In genomic region chr1:155170101-155170785, GRCh38 we compare ENCODE assay signal across 18 cellular contexts. TPM values are rescaled to one million over a fixed set of nuclear protein-coding genes. Genes with fewer than 3 reads are reported as not detected.
DNase-seq lines count a peak whose midpoint lies in the region; TF ChIP-seq lines count a peak whose summit lies in the region.
"Had no signal": no experiment of that assay in that cellular context is flagged by ENCODE, and none has a peak within 500 bp of the region (broad histone marks: within the 10 kb centered on the region; RNA-seq: fewer than 3 reads in every experiment).

No MANE protein-coding gene starts in this region.

- H3K27ac ChIP-seq in mammary epithelial cell (ENCODE audit: insufficient read depth, low read depth, low read length) (no peak overlapping the region), PC-9 (no peak overlapping the region), vagina (no peak overlapping the region)
- H3K27ac ChIP-seq: suprapubic skin had no signal

- H3K4me1 ChIP-seq in mammary epithelial cell (ENCODE audit: insufficient read depth, low read length) (peaks cover 18% of the 10 kb centered on the region), PC-9 (replicated peaks; ENCODE audit: insufficient read depth) (peaks cover 21% of the 10 kb centered on the region), vagina (peaks cover 54% of the 10 kb centered on the region)

- no peak overlapping the region for H3K4me3 ChIP-seq in mammary epithelial cell (replicated peaks in 1 of 3; ENCODE audit: insufficient read depth in 1 of 3, low read depth in 2 of 3, low read length in 3 of 3)
- H3K4me3 ChIP-seq in PC-9 = no peak overlapping the region
- H3K4me3 ChIP-seq in vagina = no peak overlapping the region
- H3K4me3 ChIP-seq: smooth muscle cell, suprapubic skin had no signal

- H4K20me1 ChIP-seq in mammary epithelial cell (ENCODE audit: insufficient read depth, low read length) = no peaks in the 10 kb centered on the region
- H4K20me1 ChIP-seq in PC-9 (ENCODE audit: insufficient read depth) = 0 out of 2 replicates have a peak, but pooled peaks cover 5% of the 10 kb centered on the region

- H3K4me2 ChIP-seq in mammary epithelial cell (ENCODE audit: insufficient read depth, low read depth, low read length) = no peak overlapping the region
- no peak overlapping the region for H3K4me2 ChIP-seq in PC-9
- H3K4me2 ChIP-seq: smooth muscle cell had no signal

- in situ Hi-C loops in mammary epithelial cell (cut with MboI; ENCODE audit: low sequenced_read_pairs in 2 of 2) = no loop called here

- no peak for TF ChIP-seq POLR2A in vagina (IDR thresholded peaks at IDR 0.05)

- H3K4me3 Mint-ChIP-seq in MCF 10A (ENCODE audit: unreplicated experiment) (no peak overlapping the region), immature natural killer cell (peak overlapping the region in 3 of 5 donors; percentile 9 to 33 (median 14))
- H3K4me3 Mint-ChIP-seq: memory B cell had no signal

- H3K4me1 Mint-ChIP-seq in MCF 10A (ENCODE audit: insufficient read depth, unreplicated experiment) (peaks cover 32% of the 10 kb centered on the region), immature natural killer cell (peaks cover 43 to 56% of the 10 kb centered on the region in 2 donors)

- H3K27ac Mint-ChIP-seq in MCF 10A (ENCODE audit: low read depth, unreplicated experiment) (no peak overlapping the region), immature natural killer cell (peak overlapping the region in 1 of 6 donors; percentile 69)
- H3K27ac Mint-ChIP-seq: progenitor cell of endocrine pancreas had no signal

- CTCF ChIA-PET in mammary epithelial cell (lab: Charles Lee; ENCODE audit: low non-redundant PET) (interaction anchor here (1.3 kb wide), 1 partner anchor 79 kb away, joined by 12 read pairs; no protein-coding TSS in a partner anchor), MCF 10A (lab: Yijun Ruan, JAX) (interaction anchor here (0.5 to 14.5 kb wide), 14 partner anchors 13 to 192 kb away, joined by 3 to 380 read pairs (median 6); no protein-coding TSS in a partner anchor), PC-9 (lab: Charles Lee) (no interaction called here)

- 100% methylated on average over 1 of the region's 2 CpGs for WGBS in mammary epithelial cell (ENCODE audit: low coverage, missing lambda C conversion rate)

- no peaks in the 10 kb centered on the region for H3K9me2 ChIP-seq in PC-9 (ENCODE audit: insufficient read depth)

- H2AFZ ChIP-seq in mammary epithelial cell (ENCODE audit: low read depth, low read length) = no peak overlapping the region
- H2AFZ ChIP-seq in PC-9 = no peak overlapping the region

- no peak for DNase-seq in mammary epithelial cell
- no peak for DNase-seq in MCF 10A (ENCODE audit: unreplicated experiment)
- no peak for DNase-seq in PC-9
- no peak for DNase-seq in immature natural killer cell
- DNase-seq in vagina (ENCODE audit: extremely low spot score in 2 of 2) = peak; percentile 6 to 62
- no peak for DNase-seq in anterior cingulate cortex (lab: John Stamatoyannopoulos, UW)
- no peak for DNase-seq in NCI-H2081 (lab: John Stamatoyannopoulos, UW)
- DNase-seq: COR-L47; Kasumi-1; naive B cell; NCI-H1092 treated with DMSO at 0.1 percent for 48 hours; NCI-H2029 treated with DMSO at 0.1 percent for 48 hours; NCI-H446 treated with DMSO at 0.1 percent for 48 hours; stimulated activated CD4-positive, alpha-beta T cell treated with anti-CD3 and anti-CD28 coated beads, Interleukin-4, amount 100 ng/mL, for 24 hours had no signal

- peaks cover 39% of the 10 kb centered on the region for H3K36me3 Mint-ChIP-seq in MCF 10A (ENCODE audit: insufficient read depth, unreplicated experiment)
- H3K36me3 Mint-ChIP-seq in immature natural killer cell = peaks cover 8 to 9% (median 9%) of the 10 kb centered on the region in 3 donors

- TF ChIP-seq CTCF in mammary epithelial cell (conservative IDR thresholded peaks at IDR 0.05 in 1 of 2, IDR thresholded peaks at IDR 0.05 in 1 of 2; ENCODE audit: extremely low read depth in 1 of 2, insufficient read depth in 1 of 2, low read depth in 1 of 2, low read length in 2 of 2) (no peak), MCF 10A (IDR thresholded peaks at IDR 0.05; ENCODE audit: unreplicated experiment) (no peak), PC-9 (conservative IDR thresholded peaks at IDR 0.05) (no peak), vagina (IDR thresholded peaks at IDR 0.05) (no peak)

- H3K27me3 ChIP-seq in mammary epithelial cell (ENCODE audit: insufficient read depth, low read length) (no peaks in the 10 kb centered on the region), PC-9 (ENCODE audit: insufficient read depth, low read depth) (no peaks in the 10 kb centered on the region), vagina (no peaks in the 10 kb centered on the region)

- H3F3A ChIP-seq in PC-9 (ENCODE audit: insufficient read depth, low read depth) = peaks cover 14% of the 10 kb centered on the region; the same call in 1 of the 2 replicates

- intact Hi-C loops in mammary epithelial cell (cut with micrococcal nuclease) (no loop called here), MCF 10A (cut with micrococcal nuclease) (loop anchor here (5.0 kb wide), 1 partner anchor 198 kb away; the partner anchor contains the start of genes CKS1B and SHC1), PC-9 (cut with micrococcal nuclease; ENCODE audit: unreplicated experiment) (no loop called here), vagina (cut with DNase I) (no loop called here)

- H3K79me2 ChIP-seq in mammary epithelial cell (ENCODE audit: insufficient read depth, low read length) (peaks cover 26% of the 10 kb centered on the region), PC-9 (ENCODE audit: low read depth) (peaks cover 17% of the 10 kb centered on the region)

- H3K9me3 Mint-ChIP-seq in MCF 10A (ENCODE audit: unreplicated experiment) (no peaks in the 10 kb centered on the region), immature natural killer cell (no peaks in the 10 kb centered on the region)
- H3K9me3 Mint-ChIP-seq: memory B cell, naive B cell had no signal

- H3K9ac ChIP-seq in mammary epithelial cell (ENCODE audit: insufficient read depth, low read length) = no peak overlapping the region

- dilution Hi-C loops in mammary epithelial cell (cut with HindIII; ENCODE audit: low sequenced_read_pairs) = no loop called here

- peaks cover 14% of the 10 kb centered on the region for H3K36me3 ChIP-seq in mammary epithelial cell (ENCODE audit: insufficient read depth, low read length)
- no peaks in the 10 kb centered on the region; the same call in 1 of the 2 replicates for H3K36me3 ChIP-seq in PC-9 (ENCODE audit: low read depth)
- peaks cover 0 to 13% of the 10 kb centered on the region in 2 donors for H3K36me3 ChIP-seq in vagina

- BruUV-seq in mammary epithelial cell (replicated peaks; lab: Mats Ljungman, UMichigan) (TSS peak; percentile 4), MCF 10A (replicated peaks; lab: Mats Ljungman, UMichigan) (no TSS peak), PC-9 (replicated peaks; lab: Mats Ljungman, UMichigan) (TSS peak; percentile 3)

- POLR2A ChIA-PET in MCF 10A (lab: Yijun Ruan, JAX) (interaction anchor here (0.5 to 5.0 kb wide), 6 partner anchors 34 to 79 kb away, joined by 3 to 75 read pairs (median 6); partner anchors contain the start of genes EFNA1 and SLC50A1), PC-9 (lab: Charles Lee; ENCODE audit: unreplicated experiment) (no interaction called here)

- H3K9me3 ChIP-seq in mammary epithelial cell (replicated peaks; ENCODE audit: insufficient read depth, low read length) (no peaks in the 10 kb centered on the region), PC-9 (ENCODE audit: insufficient read depth, low read depth) (no peaks in the 10 kb centered on the region), vagina (no peaks in the 10 kb centered on the region)
- H3K9me3 ChIP-seq: suprapubic skin had no signal

- H3K27me3 Mint-ChIP-seq in MCF 10A (ENCODE audit: insufficient read depth, unreplicated experiment) (no peaks in the 10 kb centered on the region), immature natural killer cell (ENCODE audit: low read depth in 3 of 3) (peaks cover 8 to 24% (median 22%) of the 10 kb centered on the region in 3 donors)
- H3K27me3 Mint-ChIP-seq: memory B cell, naive B cell had no signal

RNA-seq across cellular contexts. Expression of gene KRTCAP2, which starts 2.9 kb away (rescaled TPM):
- total RNA-seq in mammary epithelial cell = 100 to 1,000 TPM in 1 of 2 donors, 10 to 100 TPM in 1; 62.7 to 177 TPM
- polyA plus RNA-seq in mammary epithelial cell = 188 TPM
- polyA minus RNA-seq in mammary epithelial cell = 164 TPM
- total RNA-seq in MCF 10A (2022) = 313 and 383 TPM in 2 replicates
- total RNA-seq in PC-9 (2021) = 112 and 156 TPM in 2 replicates
- 100 to 1,000 TPM; 396 to 465 (median 435) TPM for polyA plus RNA-seq in immature natural killer cell
- 117 TPM for total RNA-seq in vagina

RNA-seq across cellular contexts. Expression of gene TRIM46, which starts 3.4 kb away (rescaled TPM):
- total RNA-seq in mammary epithelial cell (1 to 10 TPM; 5.0 to 5.2 TPM), MCF 10A (2022) (0.21 and 0.32 TPM in 2 replicates), PC-9 (2021) (6.0 and 6.2 TPM in 2 replicates), vagina (2.7 TPM)
- polyA plus RNA-seq in mammary epithelial cell (2.0 TPM), immature natural killer cell (under 1 TPM in 1 of 3 donors, not detected in 2; 0.43 TPM)
- 0.67 TPM for polyA minus RNA-seq in mammary epithelial cell

RNA-seq across cellular contexts. Expression of gene DPM3, which starts 29.9 kb away (rescaled TPM):
- 10 to 100 TPM; 27.2 to 67.9 TPM for total RNA-seq in mammary epithelial cell
- polyA plus RNA-seq in mammary epithelial cell = 76.4 TPM
- polyA minus RNA-seq in mammary epithelial cell = 1.8 TPM
- 79.7 and 86.4 TPM in 2 replicates for total RNA-seq in MCF 10A (2022)
- total RNA-seq in PC-9 (2021) = 83.7 and 127 TPM in 2 replicates
- 100 to 1,000 TPM; 103 to 274 (median 126) TPM for polyA plus RNA-seq in immature natural killer cell
- total RNA-seq in vagina = 114 TPM

RNA-seq across cellular contexts. Expression of gene SLC50A1, which starts 34.6 kb away (rescaled TPM):
- total RNA-seq in mammary epithelial cell = 10 to 100 TPM; 31.3 to 40.2 TPM
- 54.8 TPM for polyA plus RNA-seq in mammary epithelial cell
- polyA minus RNA-seq in mammary epithelial cell = 47.1 TPM
- total RNA-seq in MCF 10A (2022) = 91.2 and 97.8 TPM in 2 replicates
- total RNA-seq in PC-9 (2021) = 54.9 and 67.6 TPM in 2 replicates
- polyA plus RNA-seq in immature natural killer cell = 100 to 1,000 TPM in 1 of 3 donors, 10 to 100 TPM in 2; 59.5 to 120 (median 93.0) TPM
- total RNA-seq in vagina = 11.8 TPM

RNA-seq across cellular contexts. Expression of gene THBS3, which starts 37.5 kb away (rescaled TPM):
- total RNA-seq in mammary epithelial cell (10 to 100 TPM; 14.8 to 28.0 TPM), MCF 10A (2022) (33.0 and 34.4 TPM in 2 replicates), PC-9 (2021) (45.4 and 58.8 TPM in 2 replicates), vagina (27.3 TPM)
- polyA plus RNA-seq in mammary epithelial cell (10.8 TPM), immature natural killer cell (1 to 10 TPM in 2 of 3 donors, not detected in 1; 1.3 to 1.8 TPM)
- 18.1 TPM for polyA minus RNA-seq in mammary epithelial cell

Comparison
In these comparisons a context has a peak if more than half of its experiments do, and no peak if none do; other contexts are left out.
1. DNase-seq: peak in vagina (2 of 2); none in mammary epithelial cell (single experiment), MCF 10A (single experiment), PC-9 (0 of 2), immature natural killer cell (0 of 3), anterior cingulate cortex (0 of 58) and NCI-H2081 (0 of 2).